ENCODE assay signal across 24 cellular contexts in genomic region chr13:29254971-29255370, GRCh38.
"Had no signal": no experiment of that assay in that cellular context is flagged by ENCODE, and none has a peak within 500 bp of the region (broad histone marks: within the 10 kb centered on the region; RNA-seq: fewer than 3 reads in every experiment).

No MANE protein-coding gene starts in this region.

- H3K4me1 Mint-ChIP-seq: activated B cell treated with CpG ODN at 0.5 μM for 24 hours; activated CD4-positive, alpha-beta T cell treated with anti-CD3 and anti-CD28 coated beads, Interleukin-2, amount 10 ng/mL, durations not matched to agents 7 days and 5 days; activated naive CD4-positive, alpha-beta T cell treated with anti-CD3 and anti-CD28 coated beads, Interleukin-2, amount 10 ng/mL, durations not matched to agents 7 days and 5 days; activated naive CD8-positive, alpha-beta T cell treated with anti-CD3 and anti-CD28 coated beads for 36 hours; activated T-helper 17 cell treated with anti-CD3 and anti-CD28 coated beads, Interleukin-2, amount 50 U/mL, for 72 hours; T-cell had no signal

- ATAC-seq: activated T-helper 17 cell treated with anti-CD3 and anti-CD28 coated beads, Interleukin-2, amount 50 U/mL, for 72 hours; Panc1; Right ventricle myocardium inferior; T-cell had no signal

- H3K36me3 Mint-ChIP-seq: activated CD4-positive, alpha-beta memory T cell treated with anti-CD3 and anti-CD28 coated beads for 36 hours; activated naive CD4-positive, alpha-beta T cell treated with anti-CD3 and anti-CD28 coated beads, Interleukin-2, amount 10 ng/mL, durations not matched to agents 7 days and 5 days; activated naive CD8-positive, alpha-beta T cell treated with anti-CD3 and anti-CD28 coated beads for 36 hours; T-cell had no signal

- H3K9me3 Mint-ChIP-seq: activated B cell treated with CpG ODN at 0.5 μM for 24 hours; activated CD4-positive, alpha-beta memory T cell treated with anti-CD3 and anti-CD28 coated beads for 36 hours; activated naive CD4-positive, alpha-beta T cell treated with anti-CD3 and anti-CD28 coated beads, Interleukin-2, amount 10 ng/mL, durations not matched to agents 7 days and 5 days; activated naive CD8-positive, alpha-beta T cell treated with anti-CD3 and anti-CD28 coated beads for 36 hours; activated T-helper 17 cell treated with anti-CD3 and anti-CD28 coated beads, Interleukin-2, amount 50 U/mL, for 72 hours had no signal

- H3K27me3 ChIP-seq: brain microvascular endothelial cell, cardiac muscle cell had no signal

- H3K27ac Mint-ChIP-seq: activated B cell treated with CpG ODN at 0.5 μM for 24 hours; activated CD4-positive, alpha-beta memory T cell treated with anti-CD3 and anti-CD28 coated beads for 36 hours; activated CD4-positive, alpha-beta T cell treated with anti-CD3 and anti-CD28 coated beads, Interleukin-2, amount 10 ng/mL, durations not matched to agents 7 days and 5 days; activated naive CD4-positive, alpha-beta T cell treated with anti-CD3 and anti-CD28 coated beads, Interleukin-2, amount 10 ng/mL, durations not matched to agents 7 days and 5 days; activated naive CD8-positive, alpha-beta T cell treated with anti-CD3 and anti-CD28 coated beads for 36 hours; activated T-helper 17 cell treated with anti-CD3 and anti-CD28 coated beads, Interleukin-2, amount 50 U/mL, for 72 hours; T-cell had no signal

- DNase-seq: activated B cell treated with CpG ODN at 0.5 μM for 24 hours; activated CD4-positive, alpha-beta memory T cell treated with anti-CD3 and anti-CD28 coated beads for 36 hours; activated CD4-positive, alpha-beta T cell treated with anti-CD3 and anti-CD28 coated beads, Interleukin-2, amount 10 ng/mL, durations not matched to agents 7 days and 5 days; activated gamma-delta T cell; activated naive CD4-positive, alpha-beta T cell treated with anti-CD3 and anti-CD28 coated beads, Interleukin-2, amount 10 ng/mL, durations not matched to agents 7 days and 5 days; activated naive CD8-positive, alpha-beta T cell treated with anti-CD3 and anti-CD28 coated beads for 36 hours; activated T-cell treated with anti-CD3 and anti-CD28 coated beads for 4 hours; activated T-cell treated with anti-CD3 and anti-CD28 coated beads, Interleukin-2, amount 50 U/mL, for 48 hours; brain microvascular endothelial cell; Kasumi-1; NCI-H1048; NCI-H1930; NCI-H510A treated with DMSO at 0.1 percent for 48 hours; NCI-H69; OCI-M1; RPMI8226; T-cell; T-helper 2 cell; T1000 had no signal

- H3K4me3 ChIP-seq: cardiac muscle cell, SK-N-MC had no signal

- H3K4me3 Mint-ChIP-seq: activated B cell treated with CpG ODN at 0.5 μM for 24 hours; activated CD4-positive, alpha-beta memory T cell treated with anti-CD3 and anti-CD28 coated beads for 36 hours; activated CD4-positive, alpha-beta T cell treated with anti-CD3 and anti-CD28 coated beads, Interleukin-2, amount 10 ng/mL, durations not matched to agents 7 days and 5 days; activated naive CD4-positive, alpha-beta T cell treated with anti-CD3 and anti-CD28 coated beads, Interleukin-2, amount 10 ng/mL, durations not matched to agents 7 days and 5 days; activated naive CD8-positive, alpha-beta T cell treated with anti-CD3 and anti-CD28 coated beads for 36 hours; activated T-helper 17 cell treated with anti-CD3 and anti-CD28 coated beads, Interleukin-2, amount 50 U/mL, for 72 hours; T-cell had no signal

- H3K36me3 ChIP-seq: brain microvascular endothelial cell, cardiac muscle cell had no signal

- H3K27me3 Mint-ChIP-seq: activated CD4-positive, alpha-beta T cell treated with anti-CD3 and anti-CD28 coated beads, Interleukin-2, amount 10 ng/mL, durations not matched to agents 7 days and 5 days; activated naive CD4-positive, alpha-beta T cell treated with anti-CD3 and anti-CD28 coated beads, Interleukin-2, amount 10 ng/mL, durations not matched to agents 7 days and 5 days; activated T-helper 17 cell treated with anti-CD3 and anti-CD28 coated beads, Interleukin-2, amount 50 U/mL, for 72 hours had no signal
